1 cellular context compared by ENCODE assay signal in genomic region chr15:66581972-66582537, GRCh38.
TF ChIP-seq lines count a peak whose summit lies in the region.

No MANE protein-coding gene starts in this region.

TF ChIP-seq in K562, 482 proteins besides CTCF, POLR2A, EP300 and RAD21 (continued from another document and continues in another):
- TF ChIP-seq ATF6 (CRISPR knock-in tag; IDR thresholded peaks at IDR 0.05) (peak; percentile 77; the same call in 1 of the 2 replicates), SIX5 (IDR thresholded peaks at IDR 0.05; ENCODE audit: borderline replicate concordance in 1 of 2, insufficient read depth in 1 of 2, low read depth in 1 of 2, low read length in 2 of 2) (no peak), FOXO4 (CRISPR knock-in tag; IDR thresholded peaks at IDR 0.05) (peak; percentile 38; the same call in 1 of the 2 replicates), EHMT2 (IDR thresholded peaks at IDR 0.05) (no peak), AFF4 (CRISPR knock-in tag; IDR thresholded peaks at IDR 0.05) (peak; percentile 79; the same call in 1 of the 2 replicates), ZC3H4 (CRISPR knock-in tag; IDR thresholded peaks at IDR 0.05; ENCODE audit: borderline replicate concordance) (no peak), BRD4 (IDR thresholded peaks at IDR 0.05) (no peak), SRSF7 (optimal IDR thresholded peaks at IDR 0.05; ENCODE audit: low read depth, low read length) (no peak), DEAF1 (CRISPR knock-in tag; IDR thresholded peaks at IDR 0.05) (no peak), CHD4 (IDR thresholded peaks at IDR 0.05; ENCODE audit: insufficient read depth, insufficient replicate concordance, low read depth, low read length, poor library complexity, severe bottlenecking) (no peak), SUPT5H (IDR thresholded peaks at IDR 0.05) (peak; percentile 99), ZNF134 (CRISPR knock-in tag; conservative IDR thresholded peaks at IDR 0.05) (no peak), ETV5 (CRISPR knock-in tag; IDR thresholded peaks at IDR 0.05; ENCODE audit: low read depth) (no peak; the same call in 1 of the 2 replicates), RBM17 (IDR thresholded peaks at IDR 0.05; ENCODE audit: borderline replicate concordance, low read depth, low read length) (no peak), ZNF274 (IDR thresholded peaks at IDR 0.05; ENCODE audit: borderline replicate concordance, low read depth, low read length) (no peak), CBFA2T2 (conservative IDR thresholded peaks at IDR 0.05) (no peak), CUX1 (CRISPR knock-in tag; IDR thresholded peaks at IDR 0.05) (no peak), ZNF3 (CRISPR knock-in tag; IDR thresholded peaks at IDR 0.05) (no peak), NCOA2 (IDR thresholded peaks at IDR 0.05; ENCODE audit: partially characterized antibody in 2 of 2) (no peak), CTCFL (IDR thresholded peaks at IDR 0.05; ENCODE audit: borderline replicate concordance, insufficient read depth, low read depth, low read length, poor library complexity, severe bottlenecking) (no peak), BCLAF1 (IDR thresholded peaks at IDR 0.05; ENCODE audit: borderline replicate concordance in 1 of 2, control insufficient read depth in 1 of 2, low read depth in 2 of 2, low read length in 1 of 2) (no peak), NFIC (IDR thresholded peaks at IDR 0.05) (peak; percentile 68), CREB3 (tag; conservative IDR thresholded peaks at IDR 0.05; ENCODE audit: low read depth) (no peak), ARID1B (IDR thresholded peaks at IDR 0.05) (peak; percentile 18; the same call in 1 of the 2 replicates), ZBTB49 (CRISPR knock-in tag; IDR thresholded peaks at IDR 0.05; ENCODE audit: borderline replicate concordance) (no peak), GATAD2A (IDR thresholded peaks at IDR 0.05) (no peak)
